Comparison of ENCODE assay signal across 1 cellular context in genomic region chr1:39852214-39852791, GRCh38.
A peak's percentile ranks its signal among the peaks of the same experiment; 100 is the strongest.
TF ChIP-seq lines count a peak whose summit lies in the region.

No MANE protein-coding gene starts in this region.

TF ChIP-seq in HepG2, 621 proteins besides CTCF, POLR2A, EP300 and RAD21 (continues in another document):
- TF ChIP-seq POGK (CRISPR knock-in tag; conservative IDR thresholded peaks at IDR 0.05) (no peak), GABPB1 (CRISPR knock-in tag; IDR thresholded peaks at IDR 0.05) (no peak), CREB1 (IDR thresholded peaks at IDR 0.05) (no peak), CREB1 (CRISPR knock-in tag; IDR thresholded peaks at IDR 0.05) (peak; percentile 63), FOXK1 (CRISPR knock-in tag; IDR thresholded peaks at IDR 0.05; ENCODE audit: borderline replicate concordance, low read depth) (peak; percentile 75; the same call in 1 of the 2 replicates), ZNF614 (CRISPR knock-in tag; IDR thresholded peaks at IDR 0.05; ENCODE audit: borderline replicate concordance) (peak; percentile 52; the same call in 1 of the 2 replicates), ZNF460 (CRISPR knock-in tag; IDR thresholded peaks at IDR 0.05; ENCODE audit: borderline replicate concordance) (no peak), ZFP36L1 (CRISPR knock-in tag; IDR thresholded peaks at IDR 0.05) (no peak), PPARG (CRISPR knock-in tag; conservative IDR thresholded peaks at IDR 0.05) (peak; percentile 97), ZKSCAN5 (CRISPR knock-in tag; IDR thresholded peaks at IDR 0.05) (no peak), ZNF430 (CRISPR knock-in tag; IDR thresholded peaks at IDR 0.05) (0 out of 2 replicates have a peak, but pooled peaks have one; percentile 12), NR2F6 (IDR thresholded peaks at IDR 0.05) (peak; percentile 45; the same call in 1 of the 2 replicates), NR2F6 (CRISPR knock-in tag; IDR thresholded peaks at IDR 0.05) (peak; percentile 37; the same call in 1 of the 2 replicates), MEF2D (CRISPR knock-in tag; IDR thresholded peaks at IDR 0.05) (peak; percentile 85), SOX5 (CRISPR knock-in tag; IDR thresholded peaks at IDR 0.05; ENCODE audit: borderline replicate concordance) (peak; percentile 79), MAZ (IDR thresholded peaks at IDR 0.05; ENCODE audit: borderline replicate concordance, low read depth, low read length) (no peak), MAZ (CRISPR knock-in tag; IDR thresholded peaks at IDR 0.05; ENCODE audit: low read depth) (no peak), PAXIP1 (CRISPR knock-in tag; conservative IDR thresholded peaks at IDR 0.05) (peak; percentile 86), FOSL1 (CRISPR knock-in tag; IDR thresholded peaks at IDR 0.05; ENCODE audit: borderline replicate concordance) (no peak), ZNF562 (CRISPR knock-in tag; IDR thresholded peaks at IDR 0.05; ENCODE audit: borderline replicate concordance) (no peak), ZC3H13 (CRISPR knock-in tag; IDR thresholded peaks at IDR 0.05) (no peak), TFAP4 (IDR thresholded peaks at IDR 0.05; ENCODE audit: borderline replicate concordance, low read depth) (0 out of 2 replicates have a peak, but pooled peaks have one; percentile 24), ZNF281 (CRISPR knock-in tag; IDR thresholded peaks at IDR 0.05; ENCODE audit: borderline replicate concordance) (peak; percentile 20; the same call in 1 of the 2 replicates), EZH2 (conservative IDR thresholded peaks at IDR 0.05; ENCODE audit: low read depth, low read length) (no peak), NCOA2 (CRISPR knock-in tag; IDR thresholded peaks at IDR 0.05) (peak; percentile 74), WIZ (CRISPR knock-in tag; IDR thresholded peaks at IDR 0.05) (no peak), IRF2 (CRISPR knock-in tag; IDR thresholded peaks at IDR 0.05) (0 out of 2 replicates have a peak, but pooled peaks have one; percentile 42), SKI (IDR thresholded peaks at IDR 0.05; ENCODE audit: partially characterized antibody) (peak; percentile 43), FOXA1 (IDR thresholded peaks at IDR 0.05) (no peak), FOXA1 (CRISPR knock-in tag; IDR thresholded peaks at IDR 0.05) (peak; percentile 71), SPEN (CRISPR knock-in tag; IDR thresholded peaks at IDR 0.05; ENCODE audit: low read depth) (peak; percentile 48; the same call in 1 of the 2 replicates), TBL1XR1 (IDR thresholded peaks at IDR 0.05; ENCODE audit: borderline replicate concordance, low read length, partially characterized antibody) (peak; percentile 44), CEBPB (IDR thresholded peaks at IDR 0.05; ENCODE audit: borderline replicate concordance, low read depth, low read length) (peak; percentile 95)
- TF ChIP-seq, protein P1, sequence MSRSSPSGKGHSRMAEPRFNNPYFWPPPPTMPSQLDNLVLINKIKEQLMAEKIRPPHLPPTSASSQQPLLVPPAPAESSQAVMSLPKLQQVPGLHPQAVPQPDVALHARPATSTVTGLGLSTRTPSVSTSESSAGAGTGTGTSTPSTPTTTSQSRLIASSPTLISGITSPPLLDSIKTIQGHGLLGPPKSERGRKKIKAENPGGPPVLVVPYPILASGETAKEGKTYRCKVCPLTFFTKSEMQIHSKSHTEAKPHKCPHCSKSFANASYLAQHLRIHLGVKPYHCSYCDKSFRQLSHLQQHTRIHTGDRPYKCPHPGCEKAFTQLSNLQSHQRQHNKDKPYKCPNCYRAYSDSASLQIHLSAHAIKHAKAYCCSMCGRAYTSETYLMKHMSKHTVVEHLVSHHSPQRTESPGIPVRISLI (CRISPR knock-in tag; IDR thresholded peaks at IDR 0.05; ENCODE audit: borderline replicate concordance), result peak; percentile 66
- TF ChIP-seq, protein P2, sequence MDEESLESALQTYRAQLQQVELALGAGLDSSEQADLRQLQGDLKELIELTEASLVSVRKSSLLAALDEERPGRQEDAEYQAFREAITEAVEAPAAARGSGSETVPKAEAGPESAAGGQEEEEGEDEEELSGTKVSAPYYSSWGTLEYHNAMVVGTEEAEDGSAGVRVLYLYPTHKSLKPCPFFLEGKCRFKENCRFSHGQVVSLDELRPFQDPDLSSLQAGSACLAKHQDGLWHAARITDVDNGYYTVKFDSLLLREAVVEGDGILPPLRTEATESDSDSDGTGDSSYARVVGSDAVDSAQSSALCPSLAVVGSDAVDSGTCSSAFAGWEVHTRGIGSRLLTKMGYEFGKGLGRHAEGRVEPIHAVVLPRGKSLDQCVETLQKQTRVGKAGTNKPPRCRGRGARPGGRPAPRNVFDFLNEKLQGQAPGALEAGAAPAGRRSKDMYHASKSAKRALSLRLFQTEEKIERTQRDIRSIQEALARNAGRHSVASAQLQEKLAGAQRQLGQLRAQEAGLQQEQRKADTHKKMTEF (CRISPR knock-in tag; IDR thresholded peaks at IDR 0.05), result peak; percentile 85
- TF ChIP-seq, protein P3, sequence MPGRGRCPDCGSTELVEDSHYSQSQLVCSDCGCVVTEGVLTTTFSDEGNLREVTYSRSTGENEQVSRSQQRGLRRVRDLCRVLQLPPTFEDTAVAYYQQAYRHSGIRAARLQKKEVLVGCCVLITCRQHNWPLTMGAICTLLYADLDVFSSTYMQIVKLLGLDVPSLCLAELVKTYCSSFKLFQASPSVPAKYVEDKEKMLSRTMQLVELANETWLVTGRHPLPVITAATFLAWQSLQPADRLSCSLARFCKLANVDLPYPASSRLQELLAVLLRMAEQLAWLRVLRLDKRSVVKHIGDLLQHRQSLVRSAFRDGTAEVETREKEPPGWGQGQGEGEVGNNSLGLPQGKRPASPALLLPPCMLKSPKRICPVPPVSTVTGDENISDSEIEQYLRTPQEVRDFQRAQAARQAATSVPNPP (CRISPR knock-in tag; IDR thresholded peaks at IDR 0.05), result no peak
- TF ChIP-seq, protein P4, sequence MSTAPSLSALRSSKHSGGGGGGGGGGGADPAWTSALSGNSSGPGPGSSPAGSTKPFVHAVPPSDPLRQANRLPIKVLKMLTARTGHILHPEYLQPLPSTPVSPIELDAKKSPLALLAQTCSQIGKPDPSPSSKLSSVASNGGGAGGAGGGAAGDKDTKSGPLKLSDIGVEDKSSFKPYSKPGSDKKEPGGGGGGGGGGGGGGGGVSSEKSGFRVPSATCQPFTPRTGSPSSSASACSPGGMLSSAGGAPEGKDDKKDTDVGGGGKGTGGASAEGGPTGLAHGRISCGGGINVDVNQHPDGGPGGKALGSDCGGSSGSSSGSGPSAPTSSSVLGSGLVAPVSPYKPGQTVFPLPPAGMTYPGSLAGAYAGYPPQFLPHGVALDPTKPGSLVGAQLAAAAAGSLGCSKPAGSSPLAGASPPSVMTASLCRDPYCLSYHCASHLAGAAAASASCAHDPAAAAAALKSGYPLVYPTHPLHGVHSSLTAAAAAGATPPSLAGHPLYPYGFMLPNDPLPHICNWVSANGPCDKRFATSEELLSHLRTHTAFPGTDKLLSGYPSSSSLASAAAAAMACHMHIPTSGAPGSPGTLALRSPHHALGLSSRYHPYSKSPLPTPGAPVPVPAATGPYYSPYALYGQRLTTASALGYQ (CRISPR knock-in tag; IDR thresholded peaks at IDR 0.05), result peak; percentile 62; the same call in 1 of the 2 replicates
- TF ChIP-seq, protein P5, sequence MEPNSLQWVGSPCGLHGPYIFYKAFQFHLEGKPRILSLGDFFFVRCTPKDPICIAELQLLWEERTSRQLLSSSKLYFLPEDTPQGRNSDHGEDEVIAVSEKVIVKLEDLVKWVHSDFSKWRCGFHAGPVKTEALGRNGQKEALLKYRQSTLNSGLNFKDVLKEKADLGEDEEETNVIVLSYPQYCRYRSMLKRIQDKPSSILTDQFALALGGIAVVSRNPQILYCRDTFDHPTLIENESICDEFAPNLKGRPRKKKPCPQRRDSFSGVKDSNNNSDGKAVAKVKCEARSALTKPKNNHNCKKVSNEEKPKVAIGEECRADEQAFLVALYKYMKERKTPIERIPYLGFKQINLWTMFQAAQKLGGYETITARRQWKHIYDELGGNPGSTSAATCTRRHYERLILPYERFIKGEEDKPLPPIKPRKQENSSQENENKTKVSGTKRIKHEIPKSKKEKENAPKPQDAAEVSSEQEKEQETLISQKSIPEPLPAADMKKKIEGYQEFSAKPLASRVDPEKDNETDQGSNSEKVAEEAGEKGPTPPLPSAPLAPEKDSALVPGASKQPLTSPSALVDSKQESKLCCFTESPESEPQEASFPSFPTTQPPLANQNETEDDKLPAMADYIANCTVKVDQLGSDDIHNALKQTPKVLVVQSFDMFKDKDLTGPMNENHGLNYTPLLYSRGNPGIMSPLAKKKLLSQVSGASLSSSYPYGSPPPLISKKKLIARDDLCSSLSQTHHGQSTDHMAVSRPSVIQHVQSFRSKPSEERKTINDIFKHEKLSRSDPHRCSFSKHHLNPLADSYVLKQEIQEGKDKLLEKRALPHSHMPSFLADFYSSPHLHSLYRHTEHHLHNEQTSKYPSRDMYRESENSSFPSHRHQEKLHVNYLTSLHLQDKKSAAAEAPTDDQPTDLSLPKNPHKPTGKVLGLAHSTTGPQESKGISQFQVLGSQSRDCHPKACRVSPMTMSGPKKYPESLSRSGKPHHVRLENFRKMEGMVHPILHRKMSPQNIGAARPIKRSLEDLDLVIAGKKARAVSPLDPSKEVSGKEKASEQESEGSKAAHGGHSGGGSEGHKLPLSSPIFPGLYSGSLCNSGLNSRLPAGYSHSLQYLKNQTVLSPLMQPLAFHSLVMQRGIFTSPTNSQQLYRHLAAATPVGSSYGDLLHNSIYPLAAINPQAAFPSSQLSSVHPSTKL (CRISPR knock-in tag; IDR thresholded peaks at IDR 0.05), result peak; percentile 94
- TF ChIP-seq, protein P6, sequence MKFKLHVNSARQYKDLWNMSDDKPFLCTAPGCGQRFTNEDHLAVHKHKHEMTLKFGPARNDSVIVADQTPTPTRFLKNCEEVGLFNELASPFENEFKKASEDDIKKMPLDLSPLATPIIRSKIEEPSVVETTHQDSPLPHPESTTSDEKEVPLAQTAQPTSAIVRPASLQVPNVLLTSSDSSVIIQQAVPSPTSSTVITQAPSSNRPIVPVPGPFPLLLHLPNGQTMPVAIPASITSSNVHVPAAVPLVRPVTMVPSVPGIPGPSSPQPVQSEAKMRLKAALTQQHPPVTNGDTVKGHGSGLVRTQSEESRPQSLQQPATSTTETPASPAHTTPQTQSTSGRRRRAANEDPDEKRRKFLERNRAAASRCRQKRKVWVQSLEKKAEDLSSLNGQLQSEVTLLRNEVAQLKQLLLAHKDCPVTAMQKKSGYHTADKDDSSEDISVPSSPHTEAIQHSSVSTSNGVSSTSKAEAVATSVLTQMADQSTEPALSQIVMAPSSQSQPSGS (CRISPR knock-in tag; IDR thresholded peaks at IDR 0.05), result peak; percentile 37; the same call in 1 of the 2 replicates
